20 cellular contexts compared by ENCODE assay signal in the genomic region with DNA sequence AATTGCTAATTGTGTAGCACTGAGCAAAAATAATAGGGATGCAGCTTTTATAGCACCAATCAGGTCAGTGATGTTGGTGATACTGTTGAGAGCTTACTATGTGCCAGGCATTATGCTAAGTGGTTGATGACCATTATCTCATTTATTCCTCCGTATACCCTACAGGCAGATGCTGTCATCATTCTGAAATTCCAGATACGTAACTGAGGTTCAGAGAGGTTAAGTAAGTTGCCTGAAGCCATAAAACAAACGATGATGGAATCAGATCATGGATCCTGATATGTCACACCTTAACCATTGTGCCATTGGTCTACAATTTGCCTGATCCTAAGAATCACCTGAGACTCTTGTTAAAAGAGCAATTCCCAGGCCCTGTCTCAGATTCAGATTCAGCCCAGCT. TPM values are rescaled to one million over a fixed set of nuclear protein-coding genes. Genes with fewer than 3 reads are reported as not detected.
DNase-seq lines count a peak whose midpoint lies in the region; ATAC-seq, FAIRE-seq and TF ChIP-seq lines count a peak whose summit lies in the region.
"Had no signal": no experiment of that assay in that cellular context is flagged by ENCODE, and none has a peak within 500 bp of the region (broad histone marks: within the 10 kb centered on the region; RNA-seq: fewer than 3 reads in every experiment).

No MANE protein-coding gene starts in this region.

- TF ChIP-seq RAD21 in K562 (CRISPR knock-in tag; conservative IDR thresholded peaks at IDR 0.05 in 1 of 2, IDR thresholded peaks at IDR 0.05 in 1 of 2): no peak

- peak; percentile 12 for DNase-seq in A172 (ENCODE audit: low spot score)
- no peak for DNase-seq in Karpas-422
- no peak for DNase-seq in K562 (ENCODE audit: extremely low read depth in 1 of 4, low spot score in 3 of 4)
- no peak for DNase-seq in memory B cell (ENCODE audit: low spot score in 2 of 2)
- no peak for DNase-seq in GOT3 (lab: John Stamatoyannopoulos, UW)
- no peak for DNase-seq in DMS53 (lab: John Stamatoyannopoulos, UW)
- DNase-seq in CD4-positive, alpha-beta memory T cell: no peak
- DNase-seq: 8988T; BE2C; Caco-2; CD4-positive, CD25-positive, alpha-beta regulatory T cell; NCI-H1417; NCI-H187 treated with DMSO at 0.1 percent for 48 hours; NCI-H345; NCI-H524 treated with DMSO at 0.1 percent for 48 hours; Right ventricle myocardium superior had no signal

- H3K27me3 Mint-ChIP-seq in memory B cell: no peaks in the 10 kb centered on the region
- H3K27me3 Mint-ChIP-seq in CD4-positive, alpha-beta memory T cell: no peaks in the 10 kb centered on the region
- H3K27me3 Mint-ChIP-seq: CD4-positive, CD25-positive, alpha-beta regulatory T cell had no signal

- H3K9me2 ChIP-seq in Karpas-422 (replicated peaks; ENCODE audit: insufficient read depth, low read length): no peaks in the 10 kb centered on the region

- intact Hi-C loops in K562 (cut with micrococcal nuclease): no loop called here
- intact Hi-C loops in CD4-positive, alpha-beta memory T cell (cut with micrococcal nuclease): no loop called here

- peaks cover 44% of the 10 kb centered on the region for H3K4me1 Mint-ChIP-seq in memory B cell
- peaks cover 26 to 33% (median 27%) of the 10 kb centered on the region in 4 donors for H3K4me1 Mint-ChIP-seq in CD4-positive, alpha-beta memory T cell

- TF ChIP-seq POLR2A in K562 (conservative IDR thresholded peaks at IDR 0.05): no peak

- no peak overlapping the region for H3K4me3 Mint-ChIP-seq in memory B cell
- H3K4me3 Mint-ChIP-seq in CD4-positive, alpha-beta memory T cell: no peak overlapping the region
- H3K4me3 Mint-ChIP-seq: CD4-positive, CD25-positive, alpha-beta regulatory T cell had no signal

- H3K27me3 ChIP-seq in Karpas-422 (ENCODE audit: low read length) (no peaks in the 10 kb centered on the region), K562 (ENCODE audit: control insufficient read depth in 2 of 2, insufficient read depth in 2 of 2, low read length in 2 of 2) (no peaks in the 10 kb centered on the region)
- H3K27me3 ChIP-seq in CD4-positive, alpha-beta memory T cell (ENCODE audit: insufficient read depth, low read length): no peaks in the 10 kb centered on the region
- H3K27me3 ChIP-seq: BE2C had no signal

- no peaks in the 10 kb centered on the region for H3K9me1 ChIP-seq in K562 (ENCODE audit: control insufficient read depth, insufficient read depth, low read length)

- CTCF ChIA-PET in K562 (lab: Yijun Ruan, JAX; ENCODE audit: low intra/inter-chr PET ratio): no interaction called here
- CTCF ChIA-PET in CD4-positive, alpha-beta memory T cell (lab: Charles Lee; ENCODE audit: partially characterized antibody): interaction anchor here (0.5 to 2.9 kb wide), 5 partner anchors 8 to 133 kb away, joined by 3 to 13 read pairs (median 3); no protein-coding TSS in a partner anchor

- no peak overlapping the region for H3K4me2 ChIP-seq in Karpas-422 (ENCODE audit: low read depth, low read length, poor library complexity, severe bottlenecking)
- H3K4me2 ChIP-seq in K562 (ENCODE audit: insufficient read depth, low read length): no peak overlapping the region

- TF ChIP-seq EP300 in K562 (IDR thresholded peaks at IDR 0.05; ENCODE audit: low read length): no peak

- 85% methylated on average over 3 of the region's 3 CpGs for WGBS in K562 (ENCODE audit: insufficient coverage, low coverage, missing lambda C conversion rate)

- H3K79me2 ChIP-seq in Karpas-422 (ENCODE audit: low read length): peaks cover 52% of the 10 kb centered on the region
- H3K79me2 ChIP-seq in K562 (ENCODE audit: control insufficient read depth, insufficient read depth, low read length): no peaks in the 10 kb centered on the region

- peak; percentile 35 for FAIRE-seq in K562 (lab: Jason Lieb, UNC)
- FAIRE-seq: GM12892, GM18507 had no signal

- no peaks in the 10 kb centered on the region for H3K9me3 ChIP-seq in Karpas-422 (ENCODE audit: low read length)
- H3K9me3 ChIP-seq in K562 (replicated peaks; ENCODE audit: control insufficient read depth, insufficient read depth, low read depth, low read length): no peaks in the 10 kb centered on the region
- H3K9me3 ChIP-seq in CD4-positive, alpha-beta memory T cell (ENCODE audit: control insufficient read depth in 1 of 2, low read length in 2 of 2): no peaks in the 10 kb centered on the region
- H3K9me3 ChIP-seq: BE2C, Caco-2 had no signal

- no peak for TF ChIP-seq CTCF in K562 (IDR thresholded peaks at IDR 0.05 in 2 of 3, conservative IDR thresholded peaks at IDR 0.05 in 1 of 3; ENCODE audit: insufficient read depth in 2 of 3, low read depth in 1 of 3, low read length in 3 of 3)

- H3K36me3 ChIP-seq in Karpas-422 (ENCODE audit: insufficient read depth, low read length) (peaks cover 63% of the 10 kb centered on the region), K562 (ENCODE audit: control insufficient read depth, insufficient read depth, low read length) (peaks cover 83% of the 10 kb centered on the region; the same call in 2 of the 3 replicates)
- H3K36me3 ChIP-seq in CD4-positive, alpha-beta memory T cell (ENCODE audit: insufficient read depth, low read length): peaks cover 64% of the 10 kb centered on the region

- no peak overlapping the region for H3K9ac ChIP-seq in Karpas-422 (ENCODE audit: low read length)
- H3K9ac ChIP-seq in K562 (ENCODE audit: insufficient read depth in 1 of 2, low read depth in 2 of 2, low read length in 2 of 2): no peak overlapping the region

- BruUV-seq in K562 (replicated peaks; lab: Mats Ljungman, UMichigan): TSS peak; percentile 15

- in situ Hi-C loops in K562 (cut with MboI): no loop called here

- peaks cover 40% of the 10 kb centered on the region for H3K36me3 Mint-ChIP-seq in memory B cell
- H3K36me3 Mint-ChIP-seq in CD4-positive, alpha-beta memory T cell: peaks cover 72 to 81% of the 10 kb centered on the region in 2 donors

- POLR2A ChIA-PET in K562 (lab: Yijun Ruan, JAX): interaction anchor here (1.0 to 1.9 kb wide), 2 partner anchors 9 to 10 kb away, joined by 4 read pairs; no protein-coding TSS in a partner anchor
- POLR2A ChIA-PET in CD4-positive, alpha-beta memory T cell (lab: Charles Lee; ENCODE audit: partially characterized antibody): interaction anchor here (1.0 to 1.6 kb wide), 2 partner anchors 10 to 48 kb away, joined by 4 read pairs; no protein-coding TSS in a partner anchor

- H3K4me1 ChIP-seq in Karpas-422 (ENCODE audit: low read length) (peaks cover 57% of the 10 kb centered on the region), K562 (replicated peaks in 1 of 2; ENCODE audit: control insufficient read depth in 2 of 2, insufficient read depth in 2 of 2, low read length in 2 of 2) (peaks cover 6 to 10% of the 10 kb centered on the region in 2 experiments; a peak in 4 of 5 replicates)
- no peaks in the 10 kb centered on the region for H3K4me1 ChIP-seq in CD4-positive, alpha-beta memory T cell (ENCODE audit: insufficient read depth, low read length)

- H4K20me1 ChIP-seq in Karpas-422 (ENCODE audit: insufficient read depth, low read depth, low read length) (no peaks in the 10 kb centered on the region), K562 (replicated peaks; ENCODE audit: control insufficient read depth, insufficient read depth, low read length) (peaks cover 6% of the 10 kb centered on the region; the same call in 1 of the 2 replicates)

- H3K27ac ChIP-seq in Karpas-422 (ENCODE audit: low read length): 0 out of 2 replicates have a peak overlapping the region, but pooled peaks have one; percentile 41
- H3K27ac ChIP-seq in K562 (ENCODE audit: extremely low read depth, low read depth, low read length): no peak overlapping the region
- H3K27ac ChIP-seq in CD4-positive, alpha-beta memory T cell (ENCODE audit: low read depth, low read length): no peak overlapping the region

- H3K9me3 Mint-ChIP-seq in memory B cell: no peaks in the 10 kb centered on the region
- H3K9me3 Mint-ChIP-seq in CD4-positive, alpha-beta memory T cell: no peaks in the 10 kb centered on the region

- H2AFZ ChIP-seq in Karpas-422 (ENCODE audit: low read length): no peak overlapping the region
- H2AFZ ChIP-seq in K562 (ENCODE audit: low read depth, low read length): no peak overlapping the region

- H3K4me3 ChIP-seq in Karpas-422 (ENCODE audit: low read length) (no peak overlapping the region), K562 (no peak overlapping the region)
- H3K4me3 ChIP-seq in CD4-positive, alpha-beta memory T cell (ENCODE audit: low read length in 2 of 2): no peak overlapping the region

- peak overlapping the region; percentile 67 for H3K27ac Mint-ChIP-seq in memory B cell
- H3K27ac Mint-ChIP-seq in CD4-positive, alpha-beta memory T cell: no peak overlapping the region

- ATAC-seq in K562 (no peak), memory B cell (ENCODE audit: low read depth) (no peak), GM18873 (IDR thresholded peaks at IDR 0.05; ENCODE audit: low FRiP score, unreplicated experiment) (no peak)
- ATAC-seq: Panc1 had no signal

TF ChIP-seq in K562, 482 proteins besides CTCF, POLR2A, EP300 and RAD21 (continues in another document):
- no peak for TF ChIP-seq ZNF311 (CRISPR knock-in tag; IDR thresholded peaks at IDR 0.05)
- TF ChIP-seq SOX6 (IDR thresholded peaks at IDR 0.05): no peak
- TF ChIP-seq THRAP3 (IDR thresholded peaks at IDR 0.05; ENCODE audit: borderline replicate concordance): no peak

RNA-seq across cellular contexts. Expression of a gene that starts 49.5 kb away (rescaled TPM):
- total RNA-seq in A172 (2014; rRNA removed; shearing (Covaris generic)): 5.3 and 9.4 TPM in 2 replicates
- total RNA-seq in Karpas-422 (2014; rRNA removed; shearing (Covaris generic); ENCODE audit: low replicate concordance): 304 and 416 TPM in 2 replicates
- total RNA-seq in K562 (2011; cell fraction: chromatin; rRNA removed; ENCODE audit: low replicate concordance): 401 and 438 TPM in 2 replicates
- total RNA-seq in K562 (2011; cell fraction: nucleolus; rRNA removed): 288 and 318 TPM in 2 replicates
- total RNA-seq in K562 (2011; cell fraction: nucleoplasm; rRNA removed): 391 and 510 TPM in 2 replicates
- total RNA-seq in K562 (2014; rRNA removed): 57.1 and 57.4 TPM in 2 replicates
- total RNA-seq in K562 (2014; rRNA removed; fragmentation: Illumina TruSeq; extraction: Trizol): 71.0 and 79.0 TPM in 2 replicates
- 39.3 and 42.3 TPM in 2 replicates for total RNA-seq in K562 (2015; rRNA removed; fragmentation: Illumina TruSeq; extraction: Trizol)
- 114 and 135 TPM in 2 replicates for total RNA-seq in K562 (2021)
- 93.3 and 144 TPM in 2 replicates for polyA plus RNA-seq in K562 (2011; rRNA removed)
- 75.4 and 100 TPM in 2 replicates for polyA plus RNA-seq in K562 (2011; cell fraction: cytosol; rRNA removed)
- 62.0 and 106 TPM in 2 replicates for polyA plus RNA-seq in K562 (2011; cell fraction: nucleus; rRNA removed)
- polyA plus RNA-seq in K562 (2012): 65.3 and 96.3 TPM in 2 replicates
- polyA plus RNA-seq in K562 (2014; fragmentation: Illumina TruSeq; extraction: Trizol): 108 and 145 TPM in 2 replicates
- polyA plus RNA-seq in K562 (2014; fragmentation: Nextera tagmentation; extraction: Ambion mirVana): 10 to 100 TPM; 31.9 to 43.0 TPM
- polyA plus RNA-seq in K562 (2014; rRNA removed): 74.1 and 80.6 TPM in 2 replicates
- polyA minus RNA-seq in K562 (2011; rRNA and poly(A)+ RNA removed): 163 and 272 TPM in 2 replicates
- 58.4 and 107 TPM in 2 replicates for polyA minus RNA-seq in K562 (2011; cell fraction: cytosol; rRNA and poly(A)+ RNA removed)
- polyA minus RNA-seq in K562 (2011; cell fraction: nucleus; rRNA and poly(A)+ RNA removed): 86.4 and 113 TPM in 2 replicates
- 100 to 1,000 TPM; 222 to 232 TPM for total RNA-seq in CD4-positive, alpha-beta memory T cell
- 100 to 1,000 TPM; 165 to 172 TPM for polyA plus RNA-seq in CD4-positive, alpha-beta memory T cell
